1 cellular context compared by ENCODE assay signal in genomic region chr19:46821512-46822359, GRCh38.
TF ChIP-seq lines count a peak whose summit lies in the region.

No MANE protein-coding gene starts in this region.

TF ChIP-seq in GM12878, 131 proteins besides CTCF, POLR2A, EP300 and RAD21 (continued from another document):
- TF ChIP-seq EED (IDR thresholded peaks at IDR 0.05; ENCODE audit: low read depth): no peak
- TF ChIP-seq DPF2 (IDR thresholded peaks at IDR 0.05): 0 out of 2 replicates have a peak, but pooled peaks have one; percentile 35
- peak; percentile 62; the same call in 1 of the 2 replicates for TF ChIP-seq POLR2AphosphoS5 (IDR thresholded peaks at IDR 0.05; ENCODE audit: low read length)
- TF ChIP-seq IKZF1 (conservative IDR thresholded peaks at IDR 0.05): 0 out of 2 replicates have a peak, but pooled peaks have one; percentile 23
- no peak for TF ChIP-seq RBBP5 (conservative IDR thresholded peaks at IDR 0.05)
- TF ChIP-seq ZBTB33 (IDR thresholded peaks at IDR 0.05): no peak
- TF ChIP-seq CBFB (IDR thresholded peaks at IDR 0.05; ENCODE audit: low read depth): 0 out of 2 replicates have a peak, but pooled peaks have one; percentile 11
- peak; percentile 34; the same call in 1 of the 2 replicates for TF ChIP-seq RUNX3 (IDR thresholded peaks at IDR 0.05; ENCODE audit: low read length)
- peak; percentile 25; the same call in 1 of the 2 replicates for TF ChIP-seq TAF1 (IDR thresholded peaks at IDR 0.05; ENCODE audit: borderline replicate concordance, low read depth, low read length)
